Comparison of ENCODE assay signal across 28 cellular contexts in the genomic region with DNA sequence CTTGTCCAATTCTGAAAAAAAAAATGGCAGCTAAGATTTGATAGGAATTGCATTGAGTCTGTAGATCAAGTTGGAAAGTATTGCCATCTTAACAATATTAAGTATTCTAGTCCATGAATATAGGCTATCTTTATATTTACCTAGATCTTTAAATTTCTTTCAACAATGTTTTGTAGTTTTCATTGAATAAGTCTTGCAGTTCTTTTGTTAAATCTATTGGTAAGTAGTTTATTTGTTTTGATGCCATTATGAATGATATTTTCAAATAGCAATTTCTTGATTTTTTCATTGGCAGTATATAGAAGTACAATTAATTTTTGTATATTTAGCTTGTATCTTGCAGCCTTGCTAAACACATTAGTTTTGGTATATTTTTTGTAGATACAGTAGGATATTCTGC.
"Had no signal": no experiment of that assay in that cellular context is flagged by ENCODE, and none has a peak within 500 bp of the region (broad histone marks: within the 10 kb centered on the region; RNA-seq: fewer than 3 reads in every experiment).

No MANE protein-coding gene starts in this region.

- H2AFZ ChIP-seq: parathyroid adenoma had no signal

- H3K4me3 Mint-ChIP-seq: naive thymus-derived CD8-positive, alpha-beta T cell; nephron progenitor cell; neural crest cell; stimulated activated effector memory CD8-positive, alpha-beta T cell treated with anti-CD3 and anti-CD28 coated beads, Interleukin-12 subunit alpha, Interleukin-12 subunit beta, amount 100 ng/mL, for 72 hours; stimulated activated naive B cell treated with anti-CD40 and anti-IgM and Interleukin-4, amounts not matched to agents 10 μg/mL and 1 μg/mL and 100 μg/mL, for 72 hours; stimulated activated naive CD8-positive, alpha-beta T cell treated with anti-CD3 and anti-CD28 coated beads, Interleukin-15, Interleukin-2, amounts not matched to agents 100 ng/mL and 50 ng/mL, for 24 hours had no signal

- H3K36me3 ChIP-seq: neutrophil, right lobe of liver, sigmoid colon, stomach, thoracic aorta, thyroid gland, upper lobe of left lung, vagina had no signal

- H3K9me3 ChIP-seq: neutrophil, psoas muscle, right lobe of liver, sigmoid colon, stomach, thoracic aorta, thyroid gland, upper lobe of left lung, vagina had no signal

- ATAC-seq: naive thymus-derived CD8-positive, alpha-beta T cell; psoas muscle; right cardiac atrium; right lobe of liver; stimulated activated effector memory CD8-positive, alpha-beta T cell treated with anti-CD3 and anti-CD28 coated beads, Interleukin-12 subunit alpha, Interleukin-12 subunit beta, amount 100 ng/mL, for 72 hours; stimulated activated naive B cell treated with anti-CD40 and anti-IgM and Interleukin-4, amounts not matched to agents 10 μg/mL and 1 μg/mL and 100 μg/mL, for 72 hours had no signal

- H3K27me3 Mint-ChIP-seq: naive thymus-derived CD8-positive, alpha-beta T cell; progenitor cell of endocrine pancreas; stimulated activated naive B cell treated with anti-CD40 and anti-IgM and Interleukin-4, amounts not matched to agents 10 μg/mL and 1 μg/mL and 100 μg/mL, for 72 hours; stimulated activated naive CD8-positive, alpha-beta T cell treated with anti-CD3 and anti-CD28 coated beads, Interleukin-15, Interleukin-2, amounts not matched to agents 100 ng/mL and 50 ng/mL, for 24 hours had no signal

- H3K9me3 Mint-ChIP-seq: neural crest cell had no signal

- H3K4me1 ChIP-seq: parathyroid adenoma, right lobe of liver, vagina had no signal

- H3K4me1 Mint-ChIP-seq: stimulated activated naive B cell treated with anti-CD40 and anti-IgM and Interleukin-4, amounts not matched to agents 10 μg/mL and 1 μg/mL and 100 μg/mL, for 72 hours had no signal

- H3K27ac Mint-ChIP-seq: naive thymus-derived CD8-positive, alpha-beta T cell; nephron progenitor cell; progenitor cell of endocrine pancreas; stimulated activated effector memory CD8-positive, alpha-beta T cell treated with anti-CD3 and anti-CD28 coated beads, Interleukin-12 subunit alpha, Interleukin-12 subunit beta, amount 100 ng/mL, for 72 hours; stimulated activated naive B cell treated with anti-CD40 and anti-IgM and Interleukin-4, amounts not matched to agents 10 μg/mL and 1 μg/mL and 100 μg/mL, for 72 hours; stimulated activated naive CD8-positive, alpha-beta T cell treated with anti-CD3 and anti-CD28 coated beads, Interleukin-15, Interleukin-2, amounts not matched to agents 100 ng/mL and 50 ng/mL, for 24 hours had no signal

- H3K4me3 ChIP-seq: psoas muscle, right lobe of liver, sigmoid colon, stomach, thoracic aorta, thyroid gland, tibial nerve, upper lobe of left lung, vagina had no signal

- FAIRE-seq: small intestine had no signal

- DNase-seq: naive thymus-derived CD8-positive, alpha-beta T cell; nephron progenitor cell; nucleus accumbens; posterior cingulate gyrus; psoas muscle; right cardiac atrium; right lobe of liver; sigmoid colon; small intestine; stimulated activated CD4-positive, alpha-beta T cell treated with anti-CD3 and anti-CD28 coated beads, Interleukin-15, amount 100 ng/mL, for 24 hours; stimulated activated CD4-positive, alpha-beta T cell treated with anti-CD3 and anti-CD28 coated beads, Interleukin-2, amount 100 ng/mL, for 24 hours; stimulated activated CD4-positive, alpha-beta T cell treated with anti-CD3 and anti-CD28 coated beads, Interleukin-2, amount 100 ng/mL, for 48 hours; stimulated activated CD4-positive, alpha-beta T cell treated with anti-CD3 and anti-CD28 coated beads, Interleukin-4, amount 100 ng/mL, for 24 hours; stimulated activated naive B cell treated with anti-CD40 and anti-IgM and Interleukin-4, amounts not matched to agents 10 μg/mL and 1 μg/mL and 100 μg/mL, for 72 hours; stimulated activated naive CD4-positive, alpha-beta T cell treated with Interleukin-2 at 50 U/mL for 16 hours; stomach; thyroid gland; trophoblast cell; upper lobe of left lung had no signal

- H3K27ac ChIP-seq: neutrophil, parathyroid adenoma, psoas muscle, right lobe of liver, vagina had no signal

- H3K27me3 ChIP-seq: neutrophil, right lobe of liver, sigmoid colon, stomach, thyroid gland, tibial nerve, upper lobe of left lung, vagina had no signal

- H3K9ac ChIP-seq: parathyroid adenoma had no signal
